In genomic region chr22:19951351-19951750, GRCh38 we compare ENCODE assay signal across 23 cellular contexts. TPM values are rescaled to one million over a fixed set of nuclear protein-coding genes. Genes with fewer than 3 reads are reported as not detected.
A peak's percentile ranks its signal among the peaks of the same experiment; 100 is the strongest.
DNase-seq lines count a peak whose midpoint lies in the region; ATAC-seq, FAIRE-seq and TF ChIP-seq lines count a peak whose summit lies in the region.
"Had no signal": no experiment of that assay in that cellular context is flagged by ENCODE, and none has a peak within 500 bp of the region (broad histone marks: within the 10 kb centered on the region; RNA-seq: fewer than 3 reads in every experiment).

No MANE protein-coding gene starts in this region.

- no peak for FAIRE-seq in H1 (lab: Jason Lieb, UNC)
- FAIRE-seq: HTR-8/SVneo, kidney had no signal

- H3K79me1 ChIP-seq in H1 (ENCODE audit: low read depth, low read length): no peaks in the 10 kb centered on the region

- no peak overlapping the region for H3K4ac ChIP-seq in H1 (replicated peaks; ENCODE audit: insufficient read length, low read depth, low read length)

- CTCF ChIA-PET in H1 (lab: Charles Lee; ENCODE audit: partially characterized antibody): interaction anchor here (1.0 to 2.1 kb wide), 6 partner anchors 25 to 221 kb away, joined by 3 to 7 read pairs (median 4); no protein-coding TSS in a partner anchor

- H2AFZ ChIP-seq in H1 (ENCODE audit: low read length): no peak overlapping the region
- H2AFZ ChIP-seq: parathyroid adenoma had no signal

- H3K23me2 ChIP-seq in H1 (ENCODE audit: low read depth, low read length): no peaks in the 10 kb centered on the region

- no peak overlapping the region for H2BK5ac ChIP-seq in H1 (ENCODE audit: low read depth, low read length)

- peak overlapping the region in 9 of 11 experiments; percentile 17 to 99 (median 62); a peak in 18 of 22 replicates for H3K4me2 ChIP-seq in BLaER1 treated with 17β-estradiol and CSF1 and Interleukin-3, amounts not matched to agents 10 nM and 100 nM
- H3K4me2 ChIP-seq in H1 (ENCODE audit: insufficient read depth in 1 of 2, low read depth in 2 of 2, low read length in 2 of 2): no peak overlapping the region

- no peaks in the 10 kb centered on the region for H3K79me2 ChIP-seq in H1 (ENCODE audit: control insufficient read depth in 1 of 2, insufficient read depth in 2 of 2, low read length in 2 of 2)
- H3K79me2 ChIP-seq: parathyroid adenoma had no signal

- no peak overlapping the region for H3K14ac ChIP-seq in H1 (ENCODE audit: insufficient read length)

- H2AK5ac ChIP-seq in H1 (ENCODE audit: low read depth, low read length): no peak overlapping the region

- H3K9me3 ChIP-seq in BLaER1 treated with 17β-estradiol and CSF1 and Interleukin-3, amounts not matched to agents 10 nM and 100 nM (replicated peaks in 1 of 11): no peaks in the 10 kb centered on the region
- H3K9me3 ChIP-seq in H1 (ENCODE audit: insufficient read depth in 2 of 2, low read depth in 1 of 2, low read length in 1 of 2) (no peaks in the 10 kb centered on the region), right lobe of liver (no peaks in the 10 kb centered on the region), gastroesophageal sphincter (no peaks in the 10 kb centered on the region)
- H3K9me3 ChIP-seq: breast epithelium, thoracic aorta had no signal

- no peak for TF ChIP-seq POLR2A in H1 (IDR thresholded peaks at IDR 0.05; ENCODE audit: control extremely low read depth in 1 of 2, low read depth in 2 of 2, low read length in 2 of 2)
- no peak for TF ChIP-seq POLR2A in right lobe of liver (IDR thresholded peaks at IDR 0.05)
- TF ChIP-seq POLR2A in gastroesophageal sphincter (IDR thresholded peaks at IDR 0.05): no peak

- no peak overlapping the region for H3K23ac ChIP-seq in H1 (ENCODE audit: insufficient read length)

- DNase-seq in NCI-H2171 (lab: John Stamatoyannopoulos, UW) (peak; percentile 27), H1 (ENCODE audit: low read depth in 1 of 2, low spot score in 2 of 2) (no peak), right lobe of liver (peak in 2 of 3 donors; percentile 60 to 71), HuH-7 (ENCODE audit: low spot score) (no peak), SHP77 treated with DMSO at 0.1 percent for 48 hours (lab: John Stamatoyannopoulos, UW) (no peak)
- DNase-seq: activated CD4-positive, CD25-positive, alpha-beta regulatory T cell treated with anti-CD3 and anti-CD28 coated beads, Interleukin-2, amount 50 U/mL, for 72 hours; activated naive CD8-positive, alpha-beta T cell treated with anti-CD3 and anti-CD28 coated beads, Interleukin-2, amount 50 U/mL, for 24 hours; CD4-positive, alpha-beta memory T cell; foreskin fibroblast; HCEC 1CT; kidney; NCI-H1092 treated with DMSO at 0.1 percent for 48 hours; NCI-H2081 treated with DMSO at 0.1 percent for 48 hours; RPMI8226 had no signal

- peaks cover 0 to 50% (median 34%) of the 10 kb centered on the region in 11 experiments; a peak in 16 of 22 replicates for H3K36me3 ChIP-seq in BLaER1 treated with 17β-estradiol and CSF1 and Interleukin-3, amounts not matched to agents 10 nM and 100 nM
- H3K36me3 ChIP-seq in H1 (ENCODE audit: control insufficient read depth in 2 of 4, insufficient read depth in 4 of 4, low read length in 3 of 4) (no peaks in the 10 kb centered on the region), right lobe of liver (no peaks in the 10 kb centered on the region), gastroesophageal sphincter (no peaks in the 10 kb centered on the region)
- H3K36me3 ChIP-seq: breast epithelium, thoracic aorta had no signal

- H2BK12ac ChIP-seq in H1 (ENCODE audit: low read depth, low read length): peak overlapping the region; percentile 1; the same call in 1 of the 2 replicates

- TF ChIP-seq EP300 in H1 (IDR thresholded peaks at IDR 0.05; ENCODE audit: borderline replicate concordance in 1 of 2, low read depth in 2 of 2, low read length in 2 of 2) (no peak), gastroesophageal sphincter (IDR thresholded peaks at IDR 0.05) (no peak)

- H2BK20ac ChIP-seq in H1 (ENCODE audit: low read length): no peak overlapping the region

- peaks cover 34 to 93% (median 78%) of the 10 kb centered on the region in 11 experiments for H4K20me1 ChIP-seq in BLaER1 treated with 17β-estradiol and CSF1 and Interleukin-3, amounts not matched to agents 10 nM and 100 nM
- H4K20me1 ChIP-seq in H1 (replicated peaks in 1 of 2; ENCODE audit: control insufficient read depth in 1 of 2, insufficient read depth in 2 of 2, low read length in 2 of 2): peaks cover 1 to 4% of the 10 kb centered on the region in 2 experiments

- H3K18ac ChIP-seq in H1 (ENCODE audit: extremely low read depth, low read length): no peak overlapping the region

- POLR2A ChIA-PET in H1 (lab: Charles Lee; ENCODE audit: partially characterized antibody): no interaction called here

- no peak overlapping the region for H3K4me3 ChIP-seq in BLaER1 treated with 17β-estradiol and CSF1 and Interleukin-3, amounts not matched to agents 10 nM and 100 nM
- H3K4me3 ChIP-seq in H1 (ENCODE audit: extremely low read depth in 1 of 4, insufficient read depth in 2 of 4, low read depth in 3 of 4, low read length in 4 of 4) (no peak overlapping the region), right lobe of liver (peak overlapping the region in 1 of 3 donors; percentile 5), gastroesophageal sphincter (no peak overlapping the region)
- H3K4me3 ChIP-seq: breast epithelium, thoracic aorta had no signal

- intact Hi-C loops in right lobe of liver (cut with DNase I): no loop called here

- H2BK15ac ChIP-seq in H1 (ENCODE audit: low read length): no peak overlapping the region

- no peak overlapping the region for H2BK120ac ChIP-seq in H1 (replicated peaks; ENCODE audit: low read depth, low read length)

- H4K8ac ChIP-seq in H1 (ENCODE audit: extremely low read depth, insufficient read depth, low read length): peak overlapping the region; percentile 46; the same call in 1 of the 2 replicates

- H3K27ac ChIP-seq in BLaER1 treated with 17β-estradiol and CSF1 and Interleukin-3, amounts not matched to agents 10 nM and 100 nM: peak overlapping the region in 4 of 11 experiments; percentile 14 to 56 (median 22); a peak in 7 of 22 replicates
- H3K27ac ChIP-seq in H1 (ENCODE audit: low read depth, low read length) (no peak overlapping the region), right lobe of liver (peak overlapping the region in 1 of 3 donors; percentile 76), gastroesophageal sphincter (peak overlapping the region in 1 of 4 donors; percentile 76)
- H3K27ac ChIP-seq: breast epithelium, parathyroid adenoma had no signal

- H3K27me3 ChIP-seq in BLaER1 treated with 17β-estradiol and CSF1 and Interleukin-3, amounts not matched to agents 10 nM and 100 nM: no peaks in the 10 kb centered on the region
- no peaks in the 10 kb centered on the region; a peak in 1 of 7 replicates for H3K27me3 ChIP-seq in H1 (replicated peaks in 1 of 4; ENCODE audit: control insufficient read depth in 3 of 4, extremely low read depth in 1 of 4, insufficient read depth in 3 of 4, low read length in 3 of 4)
- no peaks in the 10 kb centered on the region for H3K27me3 ChIP-seq in right lobe of liver
- H3K27me3 ChIP-seq in gastroesophageal sphincter: no peaks in the 10 kb centered on the region
- H3K27me3 ChIP-seq: breast epithelium had no signal

- 89% methylated on average over 12 of the region's 13 CpGs; no CpG with 5 or more reads in 1 of the 2 experiments for WGBS in H1 (ENCODE audit: extremely low coverage in 1 of 2, insufficient coverage in 1 of 2, insufficient read length in 1 of 2, insufficient replicate concordance in 2 of 2, low coverage in 1 of 2, low lambda C conversion rate in 2 of 2, missing lambda C conversion rate in 1 of 2), 2 experiments
- 43% methylated on average over 13 of the region's 13 CpGs for WGBS in right lobe of liver (ENCODE audit: insufficient coverage, low coverage, low lambda C conversion rate, missing lambda C conversion rate)
- 89% methylated on average over 9 of the region's 13 CpGs; no CpG with 5 or more reads in 1 of the 2 donors for WGBS in gastroesophageal sphincter (ENCODE audit: low coverage in 1 of 2), 2 donors

- H3K4me1 ChIP-seq in BLaER1 treated with 17β-estradiol and CSF1 and Interleukin-3, amounts not matched to agents 10 nM and 100 nM: peaks cover 57 to 100% (median 96%) of the 10 kb centered on the region in 10 experiments
- H3K4me1 ChIP-seq in H1 (replicated peaks in 1 of 4; ENCODE audit: control insufficient read depth in 3 of 4, insufficient read depth in 4 of 4, low read length in 3 of 4) (no peaks in the 10 kb centered on the region; a peak in 1 of 7 replicates), right lobe of liver (peaks cover 0 to 34% (median 14%) of the 10 kb centered on the region in 4 donors), gastroesophageal sphincter (peaks cover 0 to 83% (median 21%) of the 10 kb centered on the region in 3 donors)
- H3K4me1 ChIP-seq: parathyroid adenoma had no signal

- H3K56ac ChIP-seq in H1 (replicated peaks; ENCODE audit: insufficient read length, low read depth, low read length): no peak overlapping the region

- TF ChIP-seq CTCF in H1 (IDR thresholded peaks at IDR 0.05; ENCODE audit: control extremely low read depth in 1 of 3, insufficient read depth in 1 of 3, low read depth in 1 of 3, low read length in 3 of 3) (no peak), right lobe of liver (IDR thresholded peaks at IDR 0.05) (no peak), gastroesophageal sphincter (IDR thresholded peaks at IDR 0.05) (no peak)

- no peak for TF ChIP-seq RAD21 in H1 (IDR thresholded peaks at IDR 0.05 in 1 of 2, conservative IDR thresholded peaks at IDR 0.05 in 1 of 2; ENCODE audit: low read depth in 2 of 2, low read length in 2 of 2)

- no peak overlapping the region for H4K91ac ChIP-seq in H1 (replicated peaks; ENCODE audit: insufficient read length, low read length)

- ATAC-seq in right lobe of liver: peak; percentile 5 to 65 (median 29)
- no peak for ATAC-seq in HG02623 (IDR thresholded peaks at IDR 0.05; ENCODE audit: unreplicated experiment)
- ATAC-seq in gastroesophageal sphincter: no peak
- ATAC-seq: activated naive CD8-positive, alpha-beta T cell treated with anti-CD3 and anti-CD28 coated beads, Interleukin-2, amount 50 U/mL, for 24 hours; naive thymus-derived CD8-positive, alpha-beta T cell; stimulated activated memory B cell treated with anti-CD40 and anti-IgM and Interleukin-4, amounts not matched to agents 10 μg/mL and 1 μg/mL and 100 μg/mL, for 72 hours had no signal

- H4K5ac ChIP-seq in H1 (ENCODE audit: insufficient read length, low read depth, low read length): no peak overlapping the region

- peak overlapping the region in 2 of 11 experiments; percentile 2 to 49; a peak in 2 of 22 replicates for H3K9ac ChIP-seq in BLaER1 treated with 17β-estradiol and CSF1 and Interleukin-3, amounts not matched to agents 10 nM and 100 nM
- H3K9ac ChIP-seq in H1 (replicated peaks in 1 of 4; ENCODE audit: extremely low read depth in 1 of 4, low read depth in 3 of 4, low read length in 3 of 4): no peak overlapping the region
- H3K9ac ChIP-seq: parathyroid adenoma had no signal

RNA-seq across cellular contexts. Expression of gene TXNRD2, which starts 9.7 kb away (rescaled TPM):
- 14.2 and 14.8 TPM in 2 replicates for total RNA-seq in H1 (2021; fragmentation: NEBNext Ultra II Directional; extraction: Animal tissue kit (Norgen Biotek cat#: 25700))
- 21.9 and 25.0 TPM in 2 replicates for polyA plus RNA-seq in H1 (2011; rRNA removed)
- polyA plus RNA-seq in H1 (2011; cell fraction: cytosol; rRNA removed): 20.2 TPM
- polyA plus RNA-seq in H1 (2011; cell fraction: nucleus; rRNA removed): 38.2 TPM
- polyA plus RNA-seq in H1 (2012, experiment 1 of 2): 11.3 to 14.7 TPM (median 13.7 TPM) in 4 replicates
- 16.5 TPM for polyA plus RNA-seq in H1 (2012, experiment 2 of 2)
- 8.1 TPM for polyA plus RNA-seq in H1 (2013, experiment 1 of 2)
- polyA plus RNA-seq in H1 (2013, experiment 2 of 2): 9.0 TPM
- 6.3 and 8.1 TPM in 2 replicates for polyA minus RNA-seq in H1 (2011; rRNA and poly(A)+ RNA removed)
- 6.8 TPM for polyA minus RNA-seq in H1 (2011; cell fraction: cytosol; rRNA and poly(A)+ RNA removed)
- 13.8 TPM for polyA minus RNA-seq in H1 (2011; cell fraction: nucleus; rRNA and poly(A)+ RNA removed)
- total RNA-seq in right lobe of liver: 10 to 100 TPM; 35.9 to 47.8 (median 44.3) TPM
- 10 to 100 TPM; 16.7 to 33.1 (median 20.3) TPM for total RNA-seq in gastroesophageal sphincter

RNA-seq across cellular contexts. Expression of gene COMT, which starts 9.8 kb away (rescaled TPM):
- 15.2 and 16.6 TPM in 2 replicates for total RNA-seq in H1 (2021; fragmentation: NEBNext Ultra II Directional; extraction: Animal tissue kit (Norgen Biotek cat#: 25700))
- polyA plus RNA-seq in H1 (2011; rRNA removed): 33.7 and 45.0 TPM in 2 replicates
- 30.8 TPM for polyA plus RNA-seq in H1 (2011; cell fraction: cytosol; rRNA removed)
- polyA plus RNA-seq in H1 (2011; cell fraction: nucleus; rRNA removed): 39.7 TPM
- polyA plus RNA-seq in H1 (2012, experiment 1 of 2): 21.8 to 30.3 TPM (median 29.0 TPM) in 4 replicates
- polyA plus RNA-seq in H1 (2012, experiment 2 of 2): 26.2 TPM
- polyA plus RNA-seq in H1 (2013, experiment 1 of 2): 12.0 TPM
- polyA plus RNA-seq in H1 (2013, experiment 2 of 2): 10.6 TPM
- polyA minus RNA-seq in H1 (2011; rRNA and poly(A)+ RNA removed): 9.1 and 11.6 TPM in 2 replicates
- polyA minus RNA-seq in H1 (2011; cell fraction: cytosol; rRNA and poly(A)+ RNA removed): 25.5 TPM
- 7.3 TPM for polyA minus RNA-seq in H1 (2011; cell fraction: nucleus; rRNA and poly(A)+ RNA removed)
- total RNA-seq in right lobe of liver (100 to 1,000 TPM; 144 to 270 (median 200) TPM), gastroesophageal sphincter (100 to 1,000 TPM; 105 to 235 (median 208) TPM)

Comparison
In these comparisons a context has a peak if more than half of its experiments do, and no peak if none do; other contexts are left out.
1. H3K4me2 ChIP-seq: peak in BLaER1 treated with 17β-estradiol and CSF1 and Interleukin-3, amounts not matched to agents 10 nM and 100 nM (9 of 11); none in H1 (0 of 2).
2. DNase-seq: peak in NCI-H2171 (single experiment) and right lobe of liver (2 of 3); none in H1 (0 of 2), HuH-7 (single experiment) and SHP77 treated with DMSO at 0.1 percent for 48 hours (single experiment).
3. ATAC-seq: peak in right lobe of liver (4 of 4); none in HG02623 (single experiment) and gastroesophageal sphincter (single experiment).